24 cellular contexts compared by ENCODE assay signal in genomic region chrX:8927066-8927465, GRCh38.
"Had no signal": no experiment of that assay in that cellular context is flagged by ENCODE, and none has a peak within 500 bp of the region (broad histone marks: within the 10 kb centered on the region; RNA-seq: fewer than 3 reads in every experiment).

No MANE protein-coding gene starts in this region.

- FAIRE-seq: RCC 7860 had no signal

- H3K4me3 ChIP-seq: SJSA1, SK-N-MC had no signal

- H3K27ac ChIP-seq: KMS-11, SJSA1, SK-N-MC had no signal

- DNase-seq: IMR-90, Kasumi-1, MM.1S, NCI-H1092 treated with DMSO at 0.1 percent for 48 hours, NCI-H1417 treated with DMSO at 0.1 percent for 48 hours, NCI-H146, NCI-H1694 treated with DMSO at 0.1 percent for 48 hours, NCI-H1930, NCI-H2081, NCI-H2107, NCI-H2171 treated with DMSO at 0.1 percent for 48 hours, NCI-H226, NCI-H446, NCI-H510A, NCI-H524 treated with DMSO at 0.1 percent for 48 hours, NCI-H69, NCI-H774, Right ventricle myocardium superior, RPMI8226, SIG-M5 had no signal

- H3K36me3 ChIP-seq: SJSA1 had no signal

- H3K4me1 ChIP-seq: SJSA1 had no signal

- H3K27me3 ChIP-seq: SJSA1 had no signal

- H3K9me3 ChIP-seq: SJSA1 had no signal

- H3K4me2 ChIP-seq: KMS-11 had no signal

- H3K9ac ChIP-seq: KMS-11 had no signal
